Comparison of ENCODE assay signal across 10 cellular contexts in the genomic region with DNA sequence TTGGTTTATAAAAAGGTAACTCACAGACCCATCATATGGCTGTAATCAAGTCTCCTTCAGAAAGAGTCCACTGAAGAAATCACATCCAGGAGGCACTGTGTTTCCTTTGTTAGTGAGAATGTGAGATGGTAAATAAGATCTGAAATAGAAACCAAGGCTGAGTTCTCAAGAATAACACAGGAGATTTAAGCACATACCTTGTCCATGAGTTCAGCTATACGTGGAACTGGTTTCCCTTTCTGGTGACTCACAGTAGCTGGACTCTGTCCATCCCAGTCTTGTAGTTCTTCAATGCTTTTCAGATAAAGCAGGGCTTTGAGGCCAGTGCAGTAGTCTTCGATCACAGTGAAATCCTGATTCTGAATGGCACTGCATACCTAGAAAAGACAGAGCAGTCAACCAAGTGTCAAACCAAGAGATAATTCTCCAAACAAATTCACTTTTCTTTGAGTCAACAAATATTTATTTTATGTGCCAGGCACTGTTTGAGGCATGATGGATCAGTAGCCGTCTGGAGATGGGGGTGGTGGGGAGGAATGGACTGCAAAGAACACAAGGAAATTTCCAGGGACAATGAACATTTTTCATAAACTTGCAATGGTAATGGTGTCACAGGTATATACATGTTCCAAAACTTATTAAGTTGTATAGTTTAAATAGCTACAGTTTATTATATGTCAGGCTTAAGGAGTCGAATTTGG.
A peak's percentile ranks its signal among the peaks of the same experiment; 100 is the strongest.
DNase-seq lines count a peak whose midpoint lies in the region; ATAC-seq and TF ChIP-seq lines count a peak whose summit lies in the region.
"Had no signal": no experiment of that assay in that cellular context is flagged by ENCODE, and none has a peak within 500 bp of the region (broad histone marks: within the 10 kb centered on the region; RNA-seq: fewer than 3 reads in every experiment).

No MANE protein-coding gene starts in this region.

- ATAC-seq in activated CD8-positive, alpha-beta T cell treated with anti-CD3 and anti-CD28 coated beads for 36 hours = no peak
- no peak for ATAC-seq in GM18520 (IDR thresholded peaks at IDR 0.05; ENCODE audit: unreplicated experiment)
- ATAC-seq in natural killer cell = no peak

- no peak overlapping the region for H3K27ac Mint-ChIP-seq in activated CD8-positive, alpha-beta T cell treated with anti-CD3 and anti-CD28 coated beads for 36 hours
- H3K27ac Mint-ChIP-seq in natural killer cell = no peak overlapping the region
- H3K27ac Mint-ChIP-seq: T-helper 1 cell treated with Interleukin-12 subunit alpha and Interleukin-12 subunit beta and Interleukin-4 antibody, amounts not matched to agents 30 μg/mL and 1 μg/mL, for 36 hours had no signal

- no peaks in the 10 kb centered on the region for H3K27me3 Mint-ChIP-seq in activated CD8-positive, alpha-beta T cell treated with anti-CD3 and anti-CD28 coated beads for 36 hours
- no peaks in the 10 kb centered on the region for H3K27me3 Mint-ChIP-seq in natural killer cell (ENCODE audit: low read depth in 2 of 2)

- intact Hi-C loops in activated CD8-positive, alpha-beta T cell treated with anti-CD3 and anti-CD28 coated beads for 36 hours (cut with micrococcal nuclease) = no loop called here
- intact Hi-C loops in natural killer cell (cut with micrococcal nuclease) = no loop called here

- no peaks in the 10 kb centered on the region for H3K9me3 Mint-ChIP-seq in activated CD8-positive, alpha-beta T cell treated with anti-CD3 and anti-CD28 coated beads for 36 hours
- no peaks in the 10 kb centered on the region for H3K9me3 Mint-ChIP-seq in natural killer cell
- H3K9me3 Mint-ChIP-seq: T-helper 1 cell treated with Interleukin-12 subunit alpha and Interleukin-12 subunit beta and Interleukin-4 antibody, amounts not matched to agents 30 μg/mL and 1 μg/mL, for 36 hours had no signal

- DNase-seq in HFF-Myc (ENCODE audit: extremely low read depth, low read depth) = peak; percentile 76
- peak; percentile 98 for DNase-seq in amniotic epithelial cell (ENCODE audit: low read depth)
- DNase-seq in iPS-NIHi11 (ENCODE audit: low spot score) = peak; percentile 23
- DNase-seq in stromal cell of bone marrow (ENCODE audit: low read depth) = peak; percentile 82
- DNase-seq in activated CD8-positive, alpha-beta T cell treated with anti-CD3 and anti-CD28 coated beads for 36 hours = no peak
- DNase-seq in NAMALWA (ENCODE audit: low spot score) = no peak
- DNase-seq in natural killer cell = no peak
- DNase-seq: activated T-cell treated with anti-CD3 and anti-CD28 coated beads, Interleukin-2, amount 50 U/mL, for 48 hours had no signal

- POLR2A ChIA-PET in activated CD8-positive, alpha-beta T cell treated with anti-CD3 and anti-CD28 coated beads for 36 hours (lab: Charles Lee) = no interaction called here

- peaks cover 21% of the 10 kb centered on the region for H3K36me3 Mint-ChIP-seq in activated CD8-positive, alpha-beta T cell treated with anti-CD3 and anti-CD28 coated beads for 36 hours (ENCODE audit: low read depth)
- H3K36me3 Mint-ChIP-seq in natural killer cell = no peaks in the 10 kb centered on the region

- H3K4me1 Mint-ChIP-seq in activated CD8-positive, alpha-beta T cell treated with anti-CD3 and anti-CD28 coated beads for 36 hours (ENCODE audit: low read depth) = no peaks in the 10 kb centered on the region
- H3K4me1 Mint-ChIP-seq in natural killer cell = no peaks in the 10 kb centered on the region

- no peak overlapping the region for H3K4me3 Mint-ChIP-seq in activated CD8-positive, alpha-beta T cell treated with anti-CD3 and anti-CD28 coated beads for 36 hours
- H3K4me3 Mint-ChIP-seq in natural killer cell = no peak overlapping the region
- H3K4me3 Mint-ChIP-seq: T-helper 1 cell treated with Interleukin-12 subunit alpha and Interleukin-12 subunit beta and Interleukin-4 antibody, amounts not matched to agents 30 μg/mL and 1 μg/mL, for 36 hours had no signal

- no peak overlapping the region for H3K4me3 ChIP-seq in HFF-Myc (replicated peaks; ENCODE audit: low read depth, low read length)

- TF ChIP-seq CTCF in HFF-Myc (IDR thresholded peaks at IDR 0.05; ENCODE audit: low read depth, low read length, missing control alignments) (no peak), natural killer cell (IDR thresholded peaks at IDR 0.05) (no peak)
- no peak for TF ChIP-seq CTCF in activated CD8-positive, alpha-beta T cell treated with anti-CD3 and anti-CD28 coated beads for 36 hours (IDR thresholded peaks at IDR 0.05)

- CTCF ChIA-PET in activated CD8-positive, alpha-beta T cell treated with anti-CD3 and anti-CD28 coated beads for 36 hours (lab: Charles Lee) = no interaction called here

Comparison
In these comparisons a context has a peak if more than half of its experiments do, and no peak if none do; other contexts are left out.
1. DNase-seq: peak in HFF-Myc (single experiment), amniotic epithelial cell (single experiment), iPS-NIHi11 (single experiment) and stromal cell of bone marrow (single experiment); none in activated CD8-positive, alpha-beta T cell treated with anti-CD3 and anti-CD28 coated beads for 36 hours (single experiment), NAMALWA (single experiment) and natural killer cell (single experiment).